In the genomic region with DNA sequence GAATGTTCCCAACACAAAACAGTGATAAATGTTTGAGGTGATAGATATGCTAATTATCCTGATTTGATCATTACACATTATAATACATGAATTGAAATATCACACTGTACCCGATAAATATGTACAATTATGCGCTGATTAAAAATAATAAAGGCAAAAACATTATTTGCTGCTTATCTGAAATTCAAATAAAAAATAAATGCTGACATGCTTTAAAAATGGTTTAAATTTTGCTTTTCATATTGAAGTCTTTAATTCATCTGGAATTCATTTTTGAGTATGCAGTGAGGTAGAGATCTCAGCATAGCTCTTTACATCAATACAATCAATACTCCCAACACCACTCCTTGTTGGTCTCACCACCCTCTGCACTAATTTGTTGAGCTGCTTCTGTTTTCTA, we compare ENCODE assay signal across 10 cellular contexts.
"Had no signal": no experiment of that assay in that cellular context is flagged by ENCODE, and none has a peak within 500 bp of the region (broad histone marks: within the 10 kb centered on the region; RNA-seq: fewer than 3 reads in every experiment).

No MANE protein-coding gene starts in this region.

- H3K4me3 ChIP-seq: GM23248, HAP-1 had no signal

- H3K9ac ChIP-seq: GM23248, KMS-11 had no signal

- H3K4me2 ChIP-seq: KMS-11 had no signal

- H3K9me3 ChIP-seq: HAP-1 had no signal

- H3K4me1 ChIP-seq: HAP-1 had no signal

- H3K27ac ChIP-seq: GM23248, KMS-11 had no signal

- H2AFZ ChIP-seq: GM23248 had no signal

- DNase-seq: GM23248, GOT3, H7, HFFc6, Karpas-422, KBM-7 had no signal

- ATAC-seq: HCT116 had no signal

- H3K36me3 ChIP-seq: HAP-1 had no signal

- FAIRE-seq: HTR-8/SVneo had no signal
